20 cellular contexts compared by ENCODE assay signal in genomic region chr3:149319750-149320149, GRCh38. TPM values are rescaled to one million over a fixed set of nuclear protein-coding genes. Genes with fewer than 3 reads are reported as not detected.
DNase-seq lines count a peak whose midpoint lies in the region; ATAC-seq, FAIRE-seq and TF ChIP-seq lines count a peak whose summit lies in the region.
"Had no signal": no experiment of that assay in that cellular context is flagged by ENCODE, and none has a peak within 500 bp of the region (broad histone marks: within the 10 kb centered on the region; RNA-seq: fewer than 3 reads in every experiment).

No MANE protein-coding gene starts in this region.

- POLR2A ChIA-PET in RWPE1 (lab: Yijun Ruan, JAX; ENCODE audit: low non-redundant PET), result no interaction called here

- H3K4me3 ChIP-seq in HAP-1, result no peak overlapping the region
- no peak overlapping the region for H3K4me3 ChIP-seq in SJCRH30
- H3K4me3 ChIP-seq: MG63 had no signal

- CTCF ChIA-PET in RWPE1 (lab: Yijun Ruan, JAX), result no interaction called here

- H3K9me3 ChIP-seq in HAP-1, result no peaks in the 10 kb centered on the region
- H3K9me3 ChIP-seq in SJCRH30 (replicated peaks), result no peaks in the 10 kb centered on the region
- H3K9me3 ChIP-seq: MG63 had no signal

- no peaks in the 10 kb centered on the region for H3K27me3 ChIP-seq in HAP-1 (ENCODE audit: low read depth)
- no peaks in the 10 kb centered on the region for H3K27me3 ChIP-seq in SJCRH30
- H3K27me3 ChIP-seq: MG63 had no signal

- DNase-seq in Caki2 (ENCODE audit: low read depth), result peak; percentile 66
- DNase-seq in HAP-1 (ENCODE audit: low spot score in 2 of 2), result peak; percentile 10 to 36
- DNase-seq in iPS-NIHi11 (ENCODE audit: low spot score), result peak; percentile 34
- no peak for DNase-seq in RWPE1 (ENCODE audit: low spot score)
- DNase-seq in AML-193 (lab: John Stamatoyannopoulos, UW), result no peak
- no peak for DNase-seq in SJCRH30
- DNase-seq: COR-L47, DMS153, MG63, NCI-H1105 treated with DMSO at 0.1 percent for 48 hours, NCI-H1930, NCI-H446, NCI-H748 treated with DMSO at 0.1 percent for 48 hours, PC-3, T-helper 1 cell had no signal

- in situ Hi-C loops in Caki2 (cut with HindIII; ENCODE audit: low pct_unique_long_range_greater_than_20kb, low sequenced_read_pairs), result no loop called here
- in situ Hi-C loops in HAP-1 (cut with MboI; ENCODE audit: low sequenced_read_pairs), result no loop called here

- H3K4me1 ChIP-seq in HAP-1 (no peaks in the 10 kb centered on the region), SJCRH30 (no peaks in the 10 kb centered on the region)

- ATAC-seq in HG03342 (IDR thresholded peaks at IDR 0.05; ENCODE audit: unreplicated experiment), result no peak
- ATAC-seq: PC-3, Right ventricle myocardium inferior, SK-N-SH treated with all-trans-retinoic acid at 6 μM for 48 hours had no signal

- TF ChIP-seq CTCF in RWPE1 (conservative IDR thresholded peaks at IDR 0.05; ENCODE audit: low read depth), result no peak

- H3K27ac ChIP-seq in RWPE1 (no peak overlapping the region), SJCRH30 (no peak overlapping the region)
- H3K27ac ChIP-seq: KMS-11 had no signal

- H3K36me3 ChIP-seq in HAP-1 (replicated peaks) (no peaks in the 10 kb centered on the region), SJCRH30 (no peaks in the 10 kb centered on the region)
- H3K36me3 ChIP-seq: MG63 had no signal

- FAIRE-seq in TTC549 (lab: Jason Lieb, UNC), result peak; percentile 74

RNA-seq across cellular contexts. Expression of gene TM4SF18, which starts 13.7 kb away (rescaled TPM):
- total RNA-seq in Caki2 (2014; rRNA removed; shearing (Covaris generic); ENCODE audit: low replicate concordance), result 5.9 and 9.3 TPM in 2 replicates
- total RNA-seq in SJCRH30 (2014; rRNA removed; shearing (Covaris generic)), result not detected in 2 replicates

RNA-seq across cellular contexts. Expression of gene TM4SF1, which starts 57.7 kb away (rescaled TPM):
- 60.5 and 64.6 TPM in 2 replicates for total RNA-seq in Caki2 (2014; rRNA removed; shearing (Covaris generic); ENCODE audit: low replicate concordance)
- 5.4 and 5.7 TPM in 2 replicates for total RNA-seq in SJCRH30 (2014; rRNA removed; shearing (Covaris generic))

Comparison
In these comparisons a context has a peak if more than half of its experiments do, and no peak if none do; other contexts are left out.
1. DNase-seq: peak in Caki2 (single experiment), HAP-1 (2 of 2) and iPS-NIHi11 (single experiment); none in RWPE1 (single experiment), AML-193 (0 of 2) and SJCRH30 (0 of 2).